In the genomic region with DNA sequence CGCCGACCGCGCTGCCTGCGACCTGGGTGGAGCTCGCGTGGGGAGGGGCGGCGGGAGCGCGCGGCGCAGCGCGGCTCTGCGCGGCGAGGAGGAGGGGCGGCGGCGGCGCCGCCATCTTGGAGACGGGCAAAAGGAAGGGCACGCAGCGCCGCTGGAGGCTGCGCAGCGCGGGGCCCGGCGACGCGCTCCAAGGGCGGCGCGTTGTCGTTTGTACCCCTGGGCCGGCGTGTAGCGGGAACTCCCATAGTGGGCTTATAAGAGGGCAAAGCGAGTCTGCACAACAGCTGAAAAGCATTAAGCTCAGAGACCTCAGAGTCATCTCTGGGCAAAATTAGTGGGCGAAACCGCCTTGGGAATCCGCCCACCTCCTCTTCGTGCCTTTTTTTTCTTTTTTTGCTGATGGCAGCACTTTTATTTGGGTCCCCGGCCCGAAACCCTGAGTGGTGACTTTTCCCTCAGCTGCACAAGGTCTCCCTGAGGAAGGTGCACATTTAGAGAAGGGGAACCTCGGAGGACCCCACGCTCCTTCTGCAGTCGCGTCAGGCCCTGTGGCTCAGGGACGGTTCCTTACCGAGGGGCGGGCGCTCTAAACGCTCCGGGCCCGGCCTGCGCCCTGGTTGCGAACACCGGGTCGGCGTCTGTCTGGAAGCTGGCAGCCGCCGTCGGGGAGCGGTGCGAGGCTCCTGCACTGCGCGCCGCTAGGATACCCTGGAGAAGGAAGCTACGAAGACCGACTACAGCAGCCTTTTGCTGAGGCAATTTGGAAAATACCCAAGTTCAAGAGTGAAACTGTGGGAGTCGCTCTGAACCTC, we compare ENCODE assay signal across 9 cellular contexts. TPM values are rescaled to one million over a fixed set of nuclear protein-coding genes. Genes with fewer than 3 reads are reported as not detected.
DNase-seq lines count a peak whose midpoint lies in the region; ATAC-seq, FAIRE-seq and TF ChIP-seq lines count a peak whose summit lies in the region.
"Had no signal": no experiment of that assay in that cellular context is flagged by ENCODE, and none has a peak within 500 bp of the region (broad histone marks: within the 10 kb centered on the region; RNA-seq: fewer than 3 reads in every experiment).

No MANE protein-coding gene starts in this region.

- TF ChIP-seq CTCF in BJ (IDR thresholded peaks at IDR 0.05; ENCODE audit: insufficient read depth, low read depth, low read length) (0 out of 2 replicates have a peak, but pooled peaks have one; percentile 6), lower lobe of right lung (IDR thresholded peaks at IDR 0.05) (no peak)

- H3K27me3 ChIP-seq in BJ (ENCODE audit: control insufficient read depth, insufficient read depth, low read length): no peaks in the 10 kb centered on the region
- no peaks in the 10 kb centered on the region for H3K27me3 ChIP-seq in duodenal mucosa (ENCODE audit: control insufficient read depth in 1 of 2, insufficient read depth in 2 of 2, low read length in 2 of 2)
- H3K27me3 ChIP-seq in lower lobe of right lung (ENCODE audit: low read depth): no peaks in the 10 kb centered on the region

- ATAC-seq in HG03439 (IDR thresholded peaks at IDR 0.05; ENCODE audit: unreplicated experiment) (peak; percentile 89), lower lobe of right lung (peak; percentile 98 to 99)

- H3K4me1 ChIP-seq in duodenal mucosa (ENCODE audit: control insufficient read depth in 1 of 2, insufficient read depth in 2 of 2, low read length in 2 of 2) (peaks cover 17 to 21% of the 10 kb centered on the region in 2 donors), lower lobe of right lung (peaks cover 38% of the 10 kb centered on the region)

- peak; percentile 92 for FAIRE-seq in GM19239 (lab: Jason Lieb, UNC)
- FAIRE-seq: colon had no signal

- H3K9ac ChIP-seq in duodenal mucosa (ENCODE audit: low read depth in 1 of 2, low read length in 2 of 2): peak overlapping the region; percentile 62 to 76

- H3K4me3 ChIP-seq in BJ (ENCODE audit: low read depth, low read length): peak overlapping the region; percentile 85
- H3K4me3 ChIP-seq in duodenal mucosa (ENCODE audit: low read depth in 1 of 2, low read length in 2 of 2): peak overlapping the region; percentile 78 to 95
- peak overlapping the region; percentile 85 for H3K4me3 ChIP-seq in lower lobe of right lung

- peak overlapping the region; percentile 68 for H3K27ac ChIP-seq in duodenal mucosa (ENCODE audit: low read depth, low read length)
- peak overlapping the region; percentile 92 for H3K27ac ChIP-seq in lower lobe of right lung

- H3K9me3 ChIP-seq in duodenal mucosa (ENCODE audit: control insufficient read depth in 1 of 2, low read length in 2 of 2) (no peaks in the 10 kb centered on the region), lower lobe of right lung (no peaks in the 10 kb centered on the region)

- DNase-seq in BJ (ENCODE audit: low read depth) (no peak), GM19239 (ENCODE audit: insufficient read length, low spot score) (peak; percentile 87), NCI-H748 (lab: John Stamatoyannopoulos, UW; ENCODE audit: unreplicated experiment) (peak; percentile 89), lower lobe of right lung (peak; percentile 93)
- peak; percentile 85 to 86 for DNase-seq in activated CD4-positive, alpha-beta T cell treated with anti-CD3 and anti-CD28 coated beads, Interleukin-2, amount 50 U/mL, for 48 hours
- peak; percentile 60 to 82 (median 80) for DNase-seq in stimulated activated CD4-positive, alpha-beta T cell treated with anti-CD3 and anti-CD28 coated beads, TNF-alpha, amount 100 ng/mL, for 1 hour (ENCODE audit: low read depth in 3 of 3, low spot score in 1 of 3)

- H3K36me3 ChIP-seq in BJ (ENCODE audit: control insufficient read depth, insufficient read depth, low read length) (no peaks in the 10 kb centered on the region), duodenal mucosa (ENCODE audit: control insufficient read depth in 1 of 2, insufficient read depth in 2 of 2, low read length in 2 of 2) (no peaks in the 10 kb centered on the region), lower lobe of right lung (no peaks in the 10 kb centered on the region)

- CTCF ChIA-PET in BJ (lab: Yijun Ruan, JAX): interaction anchor here (0.6 to 2.9 kb wide), 2 partner anchors 122 to 467 kb away, joined by 4 to 14 read pairs; no protein-coding TSS in a partner anchor

- POLR2A ChIA-PET in BJ (lab: Charles Lee): interaction anchor here (1.6 kb wide), 1 partner anchor 19 kb away, joined by 7 read pairs; a partner anchor contains a TSS

- intact Hi-C loops in lower lobe of right lung (cut with DNase I): no loop called here

RNA-seq across cellular contexts. Expression of a gene that starts 0.4 kb away (rescaled TPM):
- polyA plus RNA-seq in BJ (2011; rRNA removed): 41.6 and 73.0 TPM in 2 replicates
- 28.2 and 39.6 TPM in 2 replicates for polyA minus RNA-seq in BJ (2011; rRNA and poly(A)+ RNA removed)
- total RNA-seq in lower lobe of right lung: 52.1 TPM

RNA-seq across cellular contexts. Expression of a gene that starts 19.5 kb away (rescaled TPM):
- polyA plus RNA-seq in BJ (2011; rRNA removed): 42.2 and 44.3 TPM in 2 replicates
- polyA minus RNA-seq in BJ (2011; rRNA and poly(A)+ RNA removed): 96.1 and 131 TPM in 2 replicates
- 58.8 TPM for total RNA-seq in lower lobe of right lung
